In genomic region chr7:95246935-95247370, GRCh38 we compare ENCODE assay signal across 9 cellular contexts.
DNase-seq lines count a peak whose midpoint lies in the region; ATAC-seq and TF ChIP-seq lines count a peak whose summit lies in the region.
"Had no signal": no experiment of that assay in that cellular context is flagged by ENCODE, and none has a peak within 500 bp of the region (broad histone marks: within the 10 kb centered on the region; RNA-seq: fewer than 3 reads in every experiment).

No MANE protein-coding gene starts in this region.

- TF ChIP-seq CTCF in A673 (conservative IDR thresholded peaks at IDR 0.05; ENCODE audit: low read depth, low read length) (peak; percentile 89), GM12864 (IDR thresholded peaks at IDR 0.05; ENCODE audit: low read depth, low read length, missing control alignments) (peak; percentile 64), progenitor cell of endocrine pancreas (IDR thresholded peaks at IDR 0.05; ENCODE audit: unreplicated experiment) (peak; percentile 84)

- H3K36me3 Mint-ChIP-seq in progenitor cell of endocrine pancreas (ENCODE audit: insufficient read depth): peaks cover 7% of the 10 kb centered on the region
- H3K36me3 Mint-ChIP-seq: naive thymus-derived CD4-positive, alpha-beta T cell had no signal

- CTCF ChIA-PET in A673 (lab: Charles Lee): interaction anchor here (0.5 to 1.8 kb wide), 8 partner anchors 200 to 958 kb away, joined by 3 to 9 read pairs (median 6); no protein-coding TSS in a partner anchor

- BruUV-seq in A673 (replicated peaks; lab: Mats Ljungman, UMichigan): no TSS peak

- DNase-seq in A673 (ENCODE audit: low spot score): peak; percentile 87
- DNase-seq in GM12864 (ENCODE audit: low read depth): peak; percentile 18
- DNase-seq in NCI-H345 treated with DMSO at 0.1 percent for 48 hours (lab: John Stamatoyannopoulos, UW; ENCODE audit: unreplicated experiment): peak; percentile 62
- DNase-seq in adipocyte (ENCODE audit: low read depth): peak; percentile 85
- no peak for DNase-seq in left cardiac atrium
- DNase-seq in progenitor cell of endocrine pancreas (ENCODE audit: low spot score, unreplicated experiment): peak; percentile 35
- DNase-seq in NCI-H1048 (lab: John Stamatoyannopoulos, UW): no peak

- no peaks in the 10 kb centered on the region for H3K9me3 Mint-ChIP-seq in progenitor cell of endocrine pancreas (ENCODE audit: low read depth)
- H3K9me3 Mint-ChIP-seq: naive thymus-derived CD4-positive, alpha-beta T cell had no signal

- no peak overlapping the region for H3K27ac ChIP-seq in A673 (ENCODE audit: low read depth, low read length, poor library complexity, severe bottlenecking)

- peak overlapping the region; percentile 69 for H3K9ac ChIP-seq in adipocyte (ENCODE audit: low read length)

- H3K4me1 ChIP-seq in A673 (ENCODE audit: insufficient read depth, low read length, poor library complexity, severe bottlenecking): peaks cover 5% of the 10 kb centered on the region
- no peaks in the 10 kb centered on the region for H3K4me1 ChIP-seq in adipocyte (ENCODE audit: control insufficient read depth, insufficient read depth, low read length)

- POLR2A ChIA-PET in A673 (lab: Charles Lee; ENCODE audit: low non-redundant PET): interaction anchor here (0.6 kb wide), 1 partner anchor 230 kb away, joined by 3 read pairs; no protein-coding TSS in a partner anchor

- H3K9me3 ChIP-seq in A673 (ENCODE audit: low read depth, low read length, poor library complexity, severe bottlenecking) (no peaks in the 10 kb centered on the region), adipocyte (ENCODE audit: control insufficient read depth, low read length) (no peaks in the 10 kb centered on the region)

- peaks cover 10% of the 10 kb centered on the region for H3K4me1 Mint-ChIP-seq in progenitor cell of endocrine pancreas (ENCODE audit: low read depth)

- peak overlapping the region; percentile 14 for H3K4me3 Mint-ChIP-seq in progenitor cell of endocrine pancreas (ENCODE audit: low read depth)
- H3K4me3 Mint-ChIP-seq: naive thymus-derived CD4-positive, alpha-beta T cell had no signal

- H3K27me3 Mint-ChIP-seq in progenitor cell of endocrine pancreas: no peaks in the 10 kb centered on the region

- ATAC-seq in HG03439 (IDR thresholded peaks at IDR 0.05; ENCODE audit: unreplicated experiment): peak; percentile 68
- ATAC-seq in left cardiac atrium: peak; percentile 84 to 87
- ATAC-seq: naive thymus-derived CD4-positive, alpha-beta T cell had no signal

- H3K4me3 ChIP-seq in A673 (ENCODE audit: low read depth, low read length, poor library complexity, severe bottlenecking) (no peak overlapping the region), GM12864 (ENCODE audit: low read depth, low read length) (no peak overlapping the region), adipocyte (ENCODE audit: low read length) (peak overlapping the region; percentile 78)

- no peak overlapping the region for H3K27ac Mint-ChIP-seq in progenitor cell of endocrine pancreas
- H3K27ac Mint-ChIP-seq: naive thymus-derived CD4-positive, alpha-beta T cell had no signal

- intact Hi-C loops in A673 (cut with micrococcal nuclease; ENCODE audit: unreplicated experiment) (loop anchor here (5.0 kb wide), 3 partner anchors 195 to 800 kb away; no protein-coding TSS in a partner anchor), left cardiac atrium (cut with DNase I) (loop anchor here (5.0 to 10.0 kb wide), 3 partner anchors 800 to 950 kb away; no protein-coding TSS in a partner anchor)

- H3K27me3 ChIP-seq in A673 (replicated peaks; ENCODE audit: insufficient read depth, low read depth, low read length, poor library complexity) (no peaks in the 10 kb centered on the region), adipocyte (replicated peaks; ENCODE audit: control insufficient read depth, insufficient read depth, low read length) (no peaks in the 10 kb centered on the region)

- H3K36me3 ChIP-seq in A673 (ENCODE audit: insufficient read depth, low read length, poor library complexity, severe bottlenecking) (no peaks in the 10 kb centered on the region), adipocyte (ENCODE audit: control insufficient read depth, insufficient read depth, low read length, severe bottlenecking) (no peaks in the 10 kb centered on the region)

Comparison
In these comparisons a context has a peak if more than half of its experiments do, and no peak if none do; other contexts are left out.
1. DNase-seq: peak in A673 (single experiment), GM12864 (single experiment), NCI-H345 treated with DMSO at 0.1 percent for 48 hours (single experiment), adipocyte (single experiment) and progenitor cell of endocrine pancreas (single experiment); none in left cardiac atrium (single experiment) and NCI-H1048 (single experiment).
2. Peak in every context shown above with its lines, with median percentiles within 50 percentile points of each other: CTCF ChIP-seq.